ENCODE assay signal across 29 cellular contexts in the genomic region with DNA sequence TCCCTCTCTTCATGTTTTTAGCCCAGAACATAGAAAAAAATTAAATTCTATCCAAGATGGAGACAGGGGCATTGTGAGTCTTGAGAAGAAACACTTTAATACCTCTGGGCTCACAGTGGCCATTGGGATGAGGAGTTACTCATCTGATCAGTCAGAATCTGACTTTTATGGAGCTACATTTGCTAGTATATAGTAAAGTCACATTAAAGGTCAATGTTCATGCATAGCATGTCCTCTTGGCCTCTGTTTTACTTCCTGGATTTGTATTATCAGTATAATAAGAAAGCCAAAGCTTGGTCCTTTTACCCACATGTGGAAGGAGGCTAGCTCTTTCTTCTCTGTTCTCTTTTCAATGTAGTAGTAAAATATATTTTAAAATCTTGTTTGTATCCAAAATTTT.
"Had no signal": no experiment of that assay in that cellular context is flagged by ENCODE, and none has a peak within 500 bp of the region (broad histone marks: within the 10 kb centered on the region; RNA-seq: fewer than 3 reads in every experiment).

No MANE protein-coding gene starts in this region.

- H2AFZ ChIP-seq: parathyroid adenoma had no signal

- ATAC-seq: naive thymus-derived CD8-positive, alpha-beta T cell; natural killer cell treated with Interleukin-12 subunit alpha and Interleukin-12 subunit beta and Interleukin-15 and Interleukin-18, amount 100 ng/mL, for 72 hours; psoas muscle; right cardiac atrium; right lobe of liver; stimulated activated memory B cell treated with anti-CD40 and anti-IgM and Interleukin-4, amounts not matched to agents 10 μg/mL and 1 μg/mL and 100 μg/mL, for 72 hours; stimulated activated naive CD8-positive, alpha-beta T cell treated with anti-CD3 and anti-CD28 coated beads, Interleukin-15, amount 100 ng/mL, for 72 hours; stimulated activated naive CD8-positive, alpha-beta T cell treated with anti-CD3 and anti-CD28 coated beads, Interleukin-15, Interleukin-2, amounts not matched to agents 100 U/mL and 50 U/mL, for 24 hours; upper lobe of right lung had no signal

- H3K4me1 ChIP-seq: parathyroid adenoma, psoas muscle, right lobe of liver, sigmoid colon, spleen, suprapubic skin, testis, tibial artery, transverse colon, upper lobe of right lung, vagina had no signal

- H3K27ac ChIP-seq: ovary, parathyroid adenoma, psoas muscle, right lobe of liver, sigmoid colon, spleen, suprapubic skin, testis, tibial artery, transverse colon, upper lobe of right lung, vagina had no signal

- DNase-seq: naive thymus-derived CD8-positive, alpha-beta T cell; nephron progenitor cell; occipital lobe; ovary; posterior cingulate gyrus; psoas muscle; right cardiac atrium; right lobe of liver; sigmoid colon; spleen; stimulated activated CD4-positive, alpha-beta T cell treated with anti-CD3 and anti-CD28 coated beads, Interleukin-12 subunit alpha, Interleukin-12 subunit beta, amount 100 ng/mL, for 4 hours; stimulated activated CD4-positive, alpha-beta T cell treated with anti-CD3 and anti-CD28 coated beads, Interleukin-1b, Interleukin-23, amount 100 ng/mL, for 48 hours; stimulated activated CD4-positive, alpha-beta T cell treated with anti-CD3 and anti-CD28 coated beads, Interleukin-4, amount 100 ng/mL, for 1 hour; stimulated activated CD4-positive, alpha-beta T cell treated with anti-CD3 and anti-CD28 coated beads, Interleukin-4, amount 100 ng/mL, for 4 hours; stimulated activated CD8-positive, alpha-beta memory T cell treated with anti-CD3 and anti-CD28 coated beads, Interleukin-4, amount 100 ng/mL, for 48 hours; stimulated activated naive CD4-positive, alpha-beta T cell; stimulated activated naive CD8-positive, alpha-beta T cell treated with anti-CD3 and anti-CD28 coated beads, Interleukin-15, amount 100 ng/mL, for 72 hours; stimulated activated naive CD8-positive, alpha-beta T cell treated with anti-CD3 and anti-CD28 coated beads, Interleukin-15, Interleukin-2, amounts not matched to agents 100 U/mL and 50 U/mL, for 24 hours; substantia nigra; testis; tibial artery; transverse colon; upper lobe of right lung had no signal

- H3K36me3 ChIP-seq: ovary, right lobe of liver, sigmoid colon, spleen, suprapubic skin, tibial artery, transverse colon, upper lobe of right lung, vagina had no signal

- H3K4me3 ChIP-seq: ovary, psoas muscle, right lobe of liver, sigmoid colon, smooth muscle cell, spleen, suprapubic skin, testis, tibial artery, transverse colon, upper lobe of right lung, vagina had no signal

- H3K27me3 ChIP-seq: ovary, right lobe of liver, sigmoid colon, spleen, suprapubic skin, testis, tibial artery, transverse colon, upper lobe of right lung, vagina had no signal

- H3K9me3 ChIP-seq: ovary, psoas muscle, right lobe of liver, testis, tibial artery, upper lobe of right lung, vagina had no signal
